Comparison of ENCODE assay signal across 11 cellular contexts in the genomic region with DNA sequence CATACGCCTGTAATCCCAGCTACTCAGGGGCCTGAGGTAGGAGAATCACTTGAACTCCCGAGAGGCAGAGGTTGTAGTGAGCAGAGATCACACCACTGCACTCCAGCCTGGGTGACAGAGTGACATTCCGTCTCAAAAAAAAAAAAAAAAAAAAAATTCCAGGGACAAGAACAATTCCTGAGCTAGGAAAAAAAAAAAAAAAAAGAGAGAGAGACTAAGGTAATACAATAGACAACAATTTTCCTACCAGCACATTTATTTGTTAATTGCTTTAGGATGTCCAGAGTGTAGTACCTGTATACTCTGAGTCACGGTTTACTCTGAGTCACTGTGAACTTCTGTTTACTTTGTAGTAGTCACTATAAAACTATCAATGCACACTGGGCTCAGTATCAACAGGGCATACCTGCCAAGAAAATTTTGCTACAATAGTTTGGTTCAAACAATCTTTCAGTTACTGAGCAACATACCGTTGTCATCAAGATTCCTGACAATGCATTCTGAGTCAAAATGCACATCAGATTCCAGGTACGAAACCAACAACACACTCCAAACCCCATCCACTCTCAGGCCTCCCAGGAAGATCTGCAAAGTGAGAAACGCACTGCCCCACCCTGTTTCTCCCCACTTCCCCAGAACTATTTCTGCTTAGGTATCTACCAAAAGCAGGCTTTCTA. TPM values are rescaled to one million over a fixed set of nuclear protein-coding genes. Genes with fewer than 3 reads are reported as not detected.
DNase-seq lines count a peak whose midpoint lies in the region; ATAC-seq, FAIRE-seq and TF ChIP-seq lines count a peak whose summit lies in the region.
"Had no signal": no experiment of that assay in that cellular context is flagged by ENCODE, and none has a peak within 500 bp of the region (broad histone marks: within the 10 kb centered on the region; RNA-seq: fewer than 3 reads in every experiment).

No MANE protein-coding gene starts in this region.

- H3K9me3 ChIP-seq in H1 (ENCODE audit: insufficient read depth in 2 of 2, low read depth in 1 of 2, low read length in 1 of 2) = no peaks in the 10 kb centered on the region
- no peaks in the 10 kb centered on the region for H3K9me3 ChIP-seq in neural progenitor cell (ENCODE audit: low read depth)
- H3K9me3 ChIP-seq in esophagus squamous epithelium = no peaks in the 10 kb centered on the region

- no peak overlapping the region for H2BK20ac ChIP-seq in H1 (ENCODE audit: low read length)

- ATAC-seq in HG03520 (IDR thresholded peaks at IDR 0.05; ENCODE audit: unreplicated experiment) (no peak), GM18873 (IDR thresholded peaks at IDR 0.05; ENCODE audit: low FRiP score, unreplicated experiment) (no peak)

- H2BK120ac ChIP-seq in H1 (replicated peaks; ENCODE audit: low read depth, low read length) = no peak overlapping the region

- no peaks in the 10 kb centered on the region for H3K23me2 ChIP-seq in H1 (ENCODE audit: low read depth, low read length)

- H3K79me1 ChIP-seq in H1 (ENCODE audit: low read depth, low read length) = peaks cover 8% of the 10 kb centered on the region; the same call in 1 of the 2 replicates

- H3K4me1 ChIP-seq in H1 (replicated peaks in 1 of 4; ENCODE audit: control insufficient read depth in 3 of 4, insufficient read depth in 4 of 4, low read length in 3 of 4) (peaks cover 0 to 19% (median 16%) of the 10 kb centered on the region in 4 experiments; a peak in 5 of 7 replicates), neural progenitor cell (peaks cover 14% of the 10 kb centered on the region), esophagus squamous epithelium (peaks cover 0 to 20% (median 0%) of the 10 kb centered on the region in 3 donors)

- no peak overlapping the region for H3K4ac ChIP-seq in H1 (replicated peaks; ENCODE audit: insufficient read length, low read depth, low read length)

- H3K9me3 Mint-ChIP-seq in neural progenitor cell = peaks cover 10% of the 10 kb centered on the region
- H3K9me3 Mint-ChIP-seq: activated T-cell treated with anti-CD3 and anti-CD28 coated beads, Interleukin-2, amount 50 U/mL, for 24 hours had no signal

- H3K4me1 Mint-ChIP-seq in neural progenitor cell = peaks cover 18% of the 10 kb centered on the region

- H3K27me3 ChIP-seq in H1 (replicated peaks in 1 of 4; ENCODE audit: control insufficient read depth in 3 of 4, extremely low read depth in 1 of 4, insufficient read depth in 3 of 4, low read length in 3 of 4) (no peaks in the 10 kb centered on the region), neural progenitor cell (no peaks in the 10 kb centered on the region), esophagus squamous epithelium (no peaks in the 10 kb centered on the region)

- no peak overlapping the region for H3K9ac ChIP-seq in H1 (replicated peaks in 1 of 4; ENCODE audit: extremely low read depth in 1 of 4, low read depth in 3 of 4, low read length in 3 of 4)
- no peak overlapping the region for H3K9ac ChIP-seq in neural progenitor cell

- H2AFZ ChIP-seq in H1 (ENCODE audit: low read length) (no peak overlapping the region), neural progenitor cell (replicated peaks) (no peak overlapping the region)

- H3K79me2 ChIP-seq in H1 (ENCODE audit: control insufficient read depth in 1 of 2, insufficient read depth in 2 of 2, low read length in 2 of 2) (peaks cover 28 to 95% of the 10 kb centered on the region in 2 experiments), neural progenitor cell (ENCODE audit: low read depth) (peaks cover 100% of the 10 kb centered on the region)

- no peak for TF ChIP-seq RAD21 in H1 (IDR thresholded peaks at IDR 0.05 in 1 of 2, conservative IDR thresholded peaks at IDR 0.05 in 1 of 2; ENCODE audit: low read depth in 2 of 2, low read length in 2 of 2)

- POLR2A ChIA-PET in H1 (lab: Charles Lee; ENCODE audit: partially characterized antibody) = interaction anchor here (0.8 to 2.4 kb wide), 4 partner anchors 10 to 139 kb away, joined by 3 to 10 read pairs (median 3); partner anchors contain the start of gene IGF2BP2

- 89% methylated on average over 6 of the region's 7 CpGs; no CpG with 5 or more reads in 1 of the 2 experiments for WGBS in H1 (ENCODE audit: extremely low coverage in 1 of 2, insufficient coverage in 1 of 2, insufficient read length in 1 of 2, insufficient replicate concordance in 2 of 2, low coverage in 1 of 2, low lambda C conversion rate in 2 of 2, missing lambda C conversion rate in 1 of 2), 2 experiments
- WGBS in esophagus squamous epithelium, 2 donors = 32 to 40% methylated on average over 7 of the region's 7 CpGs

- H3K4me2 ChIP-seq in H1 (ENCODE audit: insufficient read depth in 1 of 2, low read depth in 2 of 2, low read length in 2 of 2) (no peak overlapping the region), neural progenitor cell (no peak overlapping the region)

- FAIRE-seq in H1 (lab: Jason Lieb, UNC) = no peak

- H2BK5ac ChIP-seq in H1 (ENCODE audit: low read depth, low read length) = no peak overlapping the region

- peaks cover 4% of the 10 kb centered on the region for H3K27me3 Mint-ChIP-seq in neural progenitor cell (ENCODE audit: insufficient read depth, low read depth)

- peaks cover 9% of the 10 kb centered on the region for H3F3A ChIP-seq in neural progenitor cell (ENCODE audit: low read depth)

- TF ChIP-seq POLR2A in H1 (IDR thresholded peaks at IDR 0.05; ENCODE audit: control extremely low read depth in 1 of 2, low read depth in 2 of 2, low read length in 2 of 2) = no peak
- no peak for TF ChIP-seq POLR2A in esophagus squamous epithelium (IDR thresholded peaks at IDR 0.05)

- no peak overlapping the region for H3K56ac ChIP-seq in H1 (replicated peaks; ENCODE audit: insufficient read length, low read depth, low read length)

- H3K4me3 Mint-ChIP-seq in neural progenitor cell = no peak overlapping the region
- H3K4me3 Mint-ChIP-seq: activated T-cell treated with anti-CD3 and anti-CD28 coated beads, Interleukin-2, amount 50 U/mL, for 24 hours had no signal

- H3K27ac ChIP-seq in H1 (ENCODE audit: low read depth, low read length) (0 out of 2 replicates have a peak overlapping the region, but pooled peaks have one; percentile 8), neural progenitor cell (no peak overlapping the region), esophagus squamous epithelium (peak overlapping the region in 2 of 4 donors; percentile 27 to 64)

- H4K5ac ChIP-seq in H1 (ENCODE audit: insufficient read length, low read depth, low read length) = no peak overlapping the region

- H3K36me3 ChIP-seq in H1 (ENCODE audit: control insufficient read depth in 2 of 4, insufficient read depth in 4 of 4, low read length in 3 of 4) (no peaks in the 10 kb centered on the region), neural progenitor cell (no peaks in the 10 kb centered on the region), esophagus squamous epithelium (no peaks in the 10 kb centered on the region)

- no peak for TF ChIP-seq CTCF in H1 (IDR thresholded peaks at IDR 0.05; ENCODE audit: control extremely low read depth in 1 of 3, insufficient read depth in 1 of 3, low read depth in 1 of 3, low read length in 3 of 3)
- TF ChIP-seq CTCF in neural progenitor cell (IDR thresholded peaks at IDR 0.05) = no peak
- TF ChIP-seq CTCF in esophagus squamous epithelium (IDR thresholded peaks at IDR 0.05) = no peak

- no peak overlapping the region for H4K91ac ChIP-seq in H1 (replicated peaks; ENCODE audit: insufficient read length, low read length)

- H3K4me3 ChIP-seq in H1 (ENCODE audit: extremely low read depth in 1 of 4, insufficient read depth in 2 of 4, low read depth in 3 of 4, low read length in 4 of 4) (no peak overlapping the region), neural progenitor cell (no peak overlapping the region), esophagus squamous epithelium (no peak overlapping the region)

- DNase-seq in GM04504 (ENCODE audit: low read depth) (peak; percentile 34), NCI-H146 treated with DMSO at 0.1 percent for 48 hours (lab: John Stamatoyannopoulos, UW; ENCODE audit: unreplicated experiment) (peak; percentile 36), H1 (ENCODE audit: low read depth in 1 of 2, low spot score in 2 of 2) (no peak), neural progenitor cell (ENCODE audit: low spot score) (no peak), esophagus squamous epithelium (lab: John Stamatoyannopoulos, UW) (no peak)
- DNase-seq in stimulated activated naive CD4-positive, alpha-beta T cell (lab: John Stamatoyannopoulos, UW) = no peak
- DNase-seq: activated T-cell treated with anti-CD3 and anti-CD28 coated beads, Interleukin-2, amount 50 U/mL, for 24 hours; NK-92 treated with Interleukin-12 subunit alpha and Interleukin-12 subunit beta, amount 100 ng/mL, for 24 hours; retina had no signal

- no peak overlapping the region for H3K14ac ChIP-seq in H1 (ENCODE audit: insufficient read length)

- no peak for TF ChIP-seq EP300 in H1 (IDR thresholded peaks at IDR 0.05; ENCODE audit: borderline replicate concordance in 1 of 2, low read depth in 2 of 2, low read length in 2 of 2)

- peaks cover 33% of the 10 kb centered on the region for H3K36me3 Mint-ChIP-seq in neural progenitor cell

- intact Hi-C loops in esophagus squamous epithelium (cut with DNase I) = no loop called here

- CTCF ChIA-PET in H1 (lab: Charles Lee; ENCODE audit: partially characterized antibody) = interaction anchor here (0.8 to 1.7 kb wide), 2 partner anchors 61 to 64 kb away, joined by 3 to 4 read pairs; no protein-coding TSS in a partner anchor

- no peak overlapping the region for H2BK12ac ChIP-seq in H1 (ENCODE audit: low read depth, low read length)

- no peak overlapping the region for H3K23ac ChIP-seq in H1 (ENCODE audit: insufficient read length)

- H2BK15ac ChIP-seq in H1 (ENCODE audit: low read length) = no peak overlapping the region

- peaks cover 4 to 22% of the 10 kb centered on the region in 2 experiments for H4K20me1 ChIP-seq in H1 (replicated peaks in 1 of 2; ENCODE audit: control insufficient read depth in 1 of 2, insufficient read depth in 2 of 2, low read length in 2 of 2)
- H4K20me1 ChIP-seq in neural progenitor cell (ENCODE audit: low read depth) = peaks cover 100% of the 10 kb centered on the region

- H3K27ac Mint-ChIP-seq in neural progenitor cell = peak overlapping the region; percentile 73
- H3K27ac Mint-ChIP-seq: activated T-cell treated with anti-CD3 and anti-CD28 coated beads, Interleukin-2, amount 50 U/mL, for 24 hours had no signal

- H4K8ac ChIP-seq in H1 (ENCODE audit: extremely low read depth, insufficient read depth, low read length) = no peak overlapping the region

- H3K18ac ChIP-seq in H1 (ENCODE audit: extremely low read depth, low read length) = no peak overlapping the region

- no peak overlapping the region for H2AK5ac ChIP-seq in H1 (ENCODE audit: low read depth, low read length)

RNA-seq across cellular contexts. Expression of gene IGF2BP2, which starts 28.3 kb away (rescaled TPM):
- total RNA-seq in H1 (2021; fragmentation: NEBNext Ultra II Directional; extraction: Animal tissue kit (Norgen Biotek cat#: 25700)) = 114 and 121 TPM in 2 replicates
- 7.4 and 13.5 TPM in 2 replicates for polyA plus RNA-seq in H1 (2011; rRNA removed)
- polyA plus RNA-seq in H1 (2011; cell fraction: cytosol; rRNA removed) = 9.6 TPM
- polyA plus RNA-seq in H1 (2011; cell fraction: nucleus; rRNA removed) = 37.7 TPM
- 78.1 to 106 TPM (median 85.3 TPM) in 4 replicates for polyA plus RNA-seq in H1 (2012, experiment 1 of 2)
- polyA plus RNA-seq in H1 (2012, experiment 2 of 2) = 10.3 TPM
- 129 TPM for polyA plus RNA-seq in H1 (2013, experiment 1 of 2)
- 120 TPM for polyA plus RNA-seq in H1 (2013, experiment 2 of 2)
- polyA minus RNA-seq in H1 (2011; rRNA and poly(A)+ RNA removed) = 18.3 and 22.2 TPM in 2 replicates
- 24.1 TPM for polyA minus RNA-seq in H1 (2011; cell fraction: cytosol; rRNA and poly(A)+ RNA removed)
- polyA minus RNA-seq in H1 (2011; cell fraction: nucleus; rRNA and poly(A)+ RNA removed) = 42.0 TPM
- 147 and 152 TPM in 2 replicates for total RNA-seq in neural progenitor cell (ENCODE audit: low replicate concordance)
- 10 to 100 TPM in 1 of 4 donors, 1 to 10 TPM in 3; 3.0 to 13.8 (median 6.8) TPM for total RNA-seq in esophagus squamous epithelium

Comparison
In these comparisons a context has a peak if more than half of its experiments do, and no peak if none do; other contexts are left out.
1. DNase-seq: peak in GM04504 (single experiment) and NCI-H146 treated with DMSO at 0.1 percent for 48 hours (single experiment); none in H1 (0 of 2), neural progenitor cell (single experiment), stimulated activated naive CD4-positive, alpha-beta T cell (0 of 6) and esophagus squamous epithelium (single experiment).